1 cellular context compared by ENCODE assay signal in the genomic region with DNA sequence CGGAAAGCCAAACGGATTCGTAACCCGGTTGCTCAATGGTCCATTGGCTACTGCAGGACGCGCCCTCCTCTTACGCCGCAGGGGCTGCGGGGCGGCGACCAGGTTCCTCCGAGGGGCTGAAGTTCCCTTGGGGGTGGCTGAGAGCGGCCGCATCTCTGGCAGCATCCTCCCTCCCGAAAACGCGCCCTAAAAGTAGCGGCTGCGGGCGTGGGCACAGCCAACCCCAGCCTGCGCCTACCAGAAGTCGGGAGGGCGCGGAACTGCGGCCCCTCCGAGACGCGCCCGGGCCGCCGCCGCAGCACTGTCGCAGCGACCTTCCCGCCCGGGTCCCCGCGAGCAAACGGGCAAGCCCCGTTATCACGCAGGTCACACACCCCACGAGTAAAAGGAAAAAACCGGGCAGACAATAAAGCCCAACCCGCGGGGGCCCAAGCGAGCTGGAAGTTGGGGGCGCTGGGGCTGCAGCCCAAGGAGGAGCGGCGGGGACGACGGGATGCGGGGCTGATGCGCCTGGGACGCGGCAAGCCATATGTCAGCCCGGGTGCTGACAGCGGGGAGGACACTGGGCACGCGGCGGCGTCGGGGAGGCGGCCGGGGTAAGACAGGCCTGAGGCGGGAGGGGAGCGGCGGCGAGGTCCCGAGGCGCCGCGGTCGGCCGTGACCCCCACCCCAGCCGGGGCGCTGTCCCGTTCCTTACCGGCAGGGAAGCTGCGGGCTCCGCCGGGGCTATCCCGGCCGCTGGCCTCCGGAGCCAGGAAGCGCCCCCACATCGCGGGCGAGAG.
TF ChIP-seq lines count a peak whose summit lies in the region.

No MANE protein-coding gene starts in this region.

TF ChIP-seq in K562, 482 proteins besides CTCF, POLR2A, EP300 and RAD21 (continued from another document and continues in another):
- TF ChIP-seq, protein P1, sequence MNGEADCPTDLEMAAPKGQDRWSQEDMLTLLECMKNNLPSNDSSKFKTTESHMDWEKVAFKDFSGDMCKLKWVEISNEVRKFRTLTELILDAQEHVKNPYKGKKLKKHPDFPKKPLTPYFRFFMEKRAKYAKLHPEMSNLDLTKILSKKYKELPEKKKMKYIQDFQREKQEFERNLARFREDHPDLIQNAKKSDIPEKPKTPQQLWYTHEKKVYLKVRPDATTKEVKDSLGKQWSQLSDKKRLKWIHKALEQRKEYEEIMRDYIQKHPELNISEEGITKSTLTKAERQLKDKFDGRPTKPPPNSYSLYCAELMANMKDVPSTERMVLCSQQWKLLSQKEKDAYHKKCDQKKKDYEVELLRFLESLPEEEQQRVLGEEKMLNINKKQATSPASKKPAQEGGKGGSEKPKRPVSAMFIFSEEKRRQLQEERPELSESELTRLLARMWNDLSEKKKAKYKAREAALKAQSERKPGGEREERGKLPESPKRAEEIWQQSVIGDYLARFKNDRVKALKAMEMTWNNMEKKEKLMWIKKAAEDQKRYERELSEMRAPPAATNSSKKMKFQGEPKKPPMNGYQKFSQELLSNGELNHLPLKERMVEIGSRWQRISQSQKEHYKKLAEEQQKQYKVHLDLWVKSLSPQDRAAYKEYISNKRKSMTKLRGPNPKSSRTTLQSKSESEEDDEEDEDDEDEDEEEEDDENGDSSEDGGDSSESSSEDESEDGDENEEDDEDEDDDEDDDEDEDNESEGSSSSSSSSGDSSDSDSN (IDR thresholded peaks at IDR 0.05; ENCODE audit: borderline replicate concordance in 1 of 2, low read depth in 2 of 2, low read length in 2 of 2): peak in 1 of 2 experiments; percentile 11; a peak in 1 of 4 replicates
- TF ChIP-seq ETS2 (tag; IDR thresholded peaks at IDR 0.05; ENCODE audit: borderline replicate concordance, poor library complexity, severe bottlenecking): no peak
- TF ChIP-seq, protein P2, sequence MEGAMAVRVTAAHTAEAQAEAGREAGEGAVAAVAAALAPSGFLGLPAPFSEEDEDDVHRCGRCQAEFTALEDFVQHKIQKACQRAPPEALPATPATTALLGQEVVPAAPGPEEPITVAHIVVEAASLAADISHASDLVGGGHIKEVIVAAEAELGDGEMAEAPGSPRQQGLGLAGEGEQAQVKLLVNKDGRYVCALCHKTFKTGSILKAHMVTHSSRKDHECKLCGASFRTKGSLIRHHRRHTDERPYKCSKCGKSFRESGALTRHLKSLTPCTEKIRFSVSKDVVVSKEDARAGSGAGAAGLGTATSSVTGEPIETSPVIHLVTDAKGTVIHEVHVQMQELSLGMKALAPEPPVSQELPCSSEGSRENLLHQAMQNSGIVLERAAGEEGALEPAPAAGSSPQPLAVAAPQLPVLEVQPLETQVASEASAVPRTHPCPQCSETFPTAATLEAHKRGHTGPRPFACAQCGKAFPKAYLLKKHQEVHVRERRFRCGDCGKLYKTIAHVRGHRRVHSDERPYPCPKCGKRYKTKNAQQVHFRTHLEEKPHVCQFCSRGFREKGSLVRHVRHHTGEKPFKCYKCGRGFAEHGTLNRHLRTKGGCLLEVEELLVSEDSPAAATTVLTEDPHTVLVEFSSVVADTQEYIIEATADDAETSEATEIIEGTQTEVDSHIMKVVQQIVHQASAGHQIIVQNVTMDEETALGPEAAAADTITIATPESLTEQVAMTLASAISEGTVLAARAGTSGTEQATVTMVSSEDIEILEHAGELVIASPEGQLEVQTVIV (CRISPR knock-in tag; IDR thresholded peaks at IDR 0.05; ENCODE audit: borderline replicate concordance): no peak
- TF ChIP-seq ELF2 (CRISPR knock-in tag; IDR thresholded peaks at IDR 0.05): 0 out of 2 replicates have a peak, but pooled peaks have one; percentile 46
- no peak for TF ChIP-seq ATF1 (CRISPR knock-in tag; IDR thresholded peaks at IDR 0.05)
- peak; percentile 47 for TF ChIP-seq ATF1 (tag; IDR thresholded peaks at IDR 0.05)
- no peak for TF ChIP-seq NEUROD1 (IDR thresholded peaks at IDR 0.05; ENCODE audit: borderline replicate concordance, low read depth, low read length, partially characterized antibody)
- TF ChIP-seq, protein P3, sequence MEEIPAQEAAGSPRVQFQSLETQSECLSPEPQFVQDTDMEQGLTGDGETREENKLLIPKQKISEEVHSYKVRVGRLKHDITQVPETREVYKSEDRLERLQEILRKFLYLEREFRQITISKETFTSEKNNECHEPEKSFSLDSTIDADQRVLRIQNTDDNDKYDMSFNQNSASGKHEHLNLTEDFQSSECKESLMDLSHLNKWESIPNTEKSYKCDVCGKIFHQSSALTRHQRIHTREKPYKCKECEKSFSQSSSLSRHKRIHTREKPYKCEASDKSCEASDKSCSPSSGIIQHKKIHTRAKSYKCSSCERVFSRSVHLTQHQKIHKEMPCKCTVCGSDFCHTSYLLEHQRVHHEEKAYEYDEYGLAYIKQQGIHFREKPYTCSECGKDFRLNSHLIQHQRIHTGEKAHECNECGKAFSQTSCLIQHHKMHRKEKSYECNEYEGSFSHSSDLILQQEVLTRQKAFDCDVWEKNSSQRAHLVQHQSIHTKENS (CRISPR knock-in tag; IDR thresholded peaks at IDR 0.05): no peak
- no peak for TF ChIP-seq HDAC3 (IDR thresholded peaks at IDR 0.05; ENCODE audit: borderline replicate concordance, partially characterized antibody)
- no peak for TF ChIP-seq HDAC8 (tag; IDR thresholded peaks at IDR 0.05)
- no peak for TF ChIP-seq FOS (IDR thresholded peaks at IDR 0.05; ENCODE audit: extremely low read depth, insufficient read length)
- TF ChIP-seq, protein P4, sequence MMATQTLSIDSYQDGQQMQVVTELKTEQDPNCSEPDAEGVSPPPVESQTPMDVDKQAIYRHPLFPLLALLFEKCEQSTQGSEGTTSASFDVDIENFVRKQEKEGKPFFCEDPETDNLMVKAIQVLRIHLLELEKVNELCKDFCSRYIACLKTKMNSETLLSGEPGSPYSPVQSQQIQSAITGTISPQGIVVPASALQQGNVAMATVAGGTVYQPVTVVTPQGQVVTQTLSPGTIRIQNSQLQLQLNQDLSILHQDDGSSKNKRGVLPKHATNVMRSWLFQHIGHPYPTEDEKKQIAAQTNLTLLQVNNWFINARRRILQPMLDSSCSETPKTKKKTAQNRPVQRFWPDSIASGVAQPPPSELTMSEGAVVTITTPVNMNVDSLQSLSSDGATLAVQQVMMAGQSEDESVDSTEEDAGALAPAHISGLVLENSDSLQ (IDR thresholded peaks at IDR 0.05): peak; percentile 51; the same call in 1 of the 2 replicates
- TF ChIP-seq ETV1 (tag; conservative IDR thresholded peaks at IDR 0.05; ENCODE audit: low read depth): 0 out of 2 replicates have a peak, but pooled peaks have one; percentile 8
- TF ChIP-seq, protein P5, sequence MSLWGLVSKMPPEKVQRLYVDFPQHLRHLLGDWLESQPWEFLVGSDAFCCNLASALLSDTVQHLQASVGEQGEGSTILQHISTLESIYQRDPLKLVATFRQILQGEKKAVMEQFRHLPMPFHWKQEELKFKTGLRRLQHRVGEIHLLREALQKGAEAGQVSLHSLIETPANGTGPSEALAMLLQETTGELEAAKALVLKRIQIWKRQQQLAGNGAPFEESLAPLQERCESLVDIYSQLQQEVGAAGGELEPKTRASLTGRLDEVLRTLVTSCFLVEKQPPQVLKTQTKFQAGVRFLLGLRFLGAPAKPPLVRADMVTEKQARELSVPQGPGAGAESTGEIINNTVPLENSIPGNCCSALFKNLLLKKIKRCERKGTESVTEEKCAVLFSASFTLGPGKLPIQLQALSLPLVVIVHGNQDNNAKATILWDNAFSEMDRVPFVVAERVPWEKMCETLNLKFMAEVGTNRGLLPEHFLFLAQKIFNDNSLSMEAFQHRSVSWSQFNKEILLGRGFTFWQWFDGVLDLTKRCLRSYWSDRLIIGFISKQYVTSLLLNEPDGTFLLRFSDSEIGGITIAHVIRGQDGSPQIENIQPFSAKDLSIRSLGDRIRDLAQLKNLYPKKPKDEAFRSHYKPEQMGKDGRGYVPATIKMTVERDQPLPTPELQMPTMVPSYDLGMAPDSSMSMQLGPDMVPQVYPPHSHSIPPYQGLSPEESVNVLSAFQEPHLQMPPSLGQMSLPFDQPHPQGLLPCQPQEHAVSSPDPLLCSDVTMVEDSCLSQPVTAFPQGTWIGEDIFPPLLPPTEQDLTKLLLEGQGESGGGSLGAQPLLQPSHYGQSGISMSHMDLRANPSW (CRISPR knock-in tag; IDR thresholded peaks at IDR 0.05): no peak
- no peak for TF ChIP-seq TARDBP (IDR thresholded peaks at IDR 0.05)
- TF ChIP-seq PRMT5 (CRISPR knock-in tag; IDR thresholded peaks at IDR 0.05): no peak
- no peak for TF ChIP-seq ZNF717 (CRISPR knock-in tag; IDR thresholded peaks at IDR 0.05)
- no peak for TF ChIP-seq ZNF444 (CRISPR knock-in tag; IDR thresholded peaks at IDR 0.05)
- TF ChIP-seq KDM1A (IDR thresholded peaks at IDR 0.05): no peak
- TF ChIP-seq MAFG (tag; conservative IDR thresholded peaks at IDR 0.05): no peak
- no peak for TF ChIP-seq HMG20A (CRISPR knock-in tag; conservative IDR thresholded peaks at IDR 0.05)
- no peak for TF ChIP-seq BCL6 (CRISPR knock-in tag; IDR thresholded peaks at IDR 0.05)
- no peak for TF ChIP-seq KLF10 (CRISPR knock-in tag; IDR thresholded peaks at IDR 0.05)
- TF ChIP-seq, protein P6, sequence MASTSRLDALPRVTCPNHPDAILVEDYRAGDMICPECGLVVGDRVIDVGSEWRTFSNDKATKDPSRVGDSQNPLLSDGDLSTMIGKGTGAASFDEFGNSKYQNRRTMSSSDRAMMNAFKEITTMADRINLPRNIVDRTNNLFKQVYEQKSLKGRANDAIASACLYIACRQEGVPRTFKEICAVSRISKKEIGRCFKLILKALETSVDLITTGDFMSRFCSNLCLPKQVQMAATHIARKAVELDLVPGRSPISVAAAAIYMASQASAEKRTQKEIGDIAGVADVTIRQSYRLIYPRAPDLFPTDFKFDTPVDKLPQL (IDR thresholded peaks at IDR 0.05; ENCODE audit: extremely low read depth, insufficient read length): no peak
- TF ChIP-seq, protein P7, sequence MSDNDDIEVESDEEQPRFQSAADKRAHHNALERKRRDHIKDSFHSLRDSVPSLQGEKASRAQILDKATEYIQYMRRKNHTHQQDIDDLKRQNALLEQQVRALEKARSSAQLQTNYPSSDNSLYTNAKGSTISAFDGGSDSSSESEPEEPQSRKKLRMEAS (CRISPR knock-in tag; IDR thresholded peaks at IDR 0.05): peak; percentile 45; the same call in 1 of the 2 replicates
- TF ChIP-seq, protein P8, sequence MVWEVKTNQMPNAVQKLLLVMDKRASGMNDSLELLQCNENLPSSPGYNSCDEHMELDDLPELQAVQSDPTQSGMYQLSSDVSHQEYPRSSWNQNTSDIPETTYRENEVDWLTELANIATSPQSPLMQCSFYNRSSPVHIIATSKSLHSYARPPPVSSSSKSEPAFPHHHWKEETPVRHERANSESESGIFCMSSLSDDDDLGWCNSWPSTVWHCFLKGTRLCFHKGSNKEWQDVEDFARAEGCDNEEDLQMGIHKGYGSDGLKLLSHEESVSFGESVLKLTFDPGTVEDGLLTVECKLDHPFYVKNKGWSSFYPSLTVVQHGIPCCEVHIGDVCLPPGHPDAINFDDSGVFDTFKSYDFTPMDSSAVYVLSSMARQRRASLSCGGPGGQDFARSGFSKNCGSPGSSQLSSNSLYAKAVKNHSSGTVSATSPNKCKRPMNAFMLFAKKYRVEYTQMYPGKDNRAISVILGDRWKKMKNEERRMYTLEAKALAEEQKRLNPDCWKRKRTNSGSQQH (CRISPR knock-in tag; IDR thresholded peaks at IDR 0.05): no peak
- no peak for TF ChIP-seq SIX5 (IDR thresholded peaks at IDR 0.05; ENCODE audit: borderline replicate concordance in 1 of 2, insufficient read depth in 1 of 2, low read depth in 1 of 2, low read length in 2 of 2)
- TF ChIP-seq SIRT6 (IDR thresholded peaks at IDR 0.05; ENCODE audit: low read depth, low read length): no peak
- no peak for TF ChIP-seq ETV6 (IDR thresholded peaks at IDR 0.05; ENCODE audit: borderline replicate concordance in 1 of 2, low read depth in 2 of 2, low read length in 1 of 2)
- TF ChIP-seq ETV6 (CRISPR knock-in tag; IDR thresholded peaks at IDR 0.05; ENCODE audit: borderline replicate concordance): peak; percentile 69; the same call in 1 of the 2 replicates
- TF ChIP-seq, protein P9, sequence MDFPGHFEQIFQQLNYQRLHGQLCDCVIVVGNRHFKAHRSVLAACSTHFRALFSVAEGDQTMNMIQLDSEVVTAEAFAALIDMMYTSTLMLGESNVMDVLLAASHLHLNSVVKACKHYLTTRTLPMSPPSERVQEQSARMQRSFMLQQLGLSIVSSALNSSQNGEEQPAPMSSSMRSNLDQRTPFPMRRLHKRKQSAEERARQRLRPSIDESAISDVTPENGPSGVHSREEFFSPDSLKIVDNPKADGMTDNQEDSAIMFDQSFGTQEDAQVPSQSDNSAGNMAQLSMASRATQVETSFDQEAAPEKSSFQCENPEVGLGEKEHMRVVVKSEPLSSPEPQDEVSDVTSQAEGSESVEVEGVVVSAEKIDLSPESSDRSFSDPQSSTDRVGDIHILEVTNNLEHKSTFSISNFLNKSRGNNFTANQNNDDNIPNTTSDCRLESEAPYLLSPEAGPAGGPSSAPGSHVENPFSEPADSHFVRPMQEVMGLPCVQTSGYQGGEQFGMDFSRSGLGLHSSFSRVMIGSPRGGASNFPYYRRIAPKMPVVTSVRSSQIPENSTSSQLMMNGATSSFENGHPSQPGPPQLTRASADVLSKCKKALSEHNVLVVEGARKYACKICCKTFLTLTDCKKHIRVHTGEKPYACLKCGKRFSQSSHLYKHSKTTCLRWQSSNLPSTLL (IDR thresholded peaks at IDR 0.05): no peak
- TF ChIP-seq PHF20 (IDR thresholded peaks at IDR 0.05; ENCODE audit: partially characterized antibody): no peak
- TF ChIP-seq ZNF668 (CRISPR knock-in tag; IDR thresholded peaks at IDR 0.05): no peak
- TF ChIP-seq, protein P10, sequence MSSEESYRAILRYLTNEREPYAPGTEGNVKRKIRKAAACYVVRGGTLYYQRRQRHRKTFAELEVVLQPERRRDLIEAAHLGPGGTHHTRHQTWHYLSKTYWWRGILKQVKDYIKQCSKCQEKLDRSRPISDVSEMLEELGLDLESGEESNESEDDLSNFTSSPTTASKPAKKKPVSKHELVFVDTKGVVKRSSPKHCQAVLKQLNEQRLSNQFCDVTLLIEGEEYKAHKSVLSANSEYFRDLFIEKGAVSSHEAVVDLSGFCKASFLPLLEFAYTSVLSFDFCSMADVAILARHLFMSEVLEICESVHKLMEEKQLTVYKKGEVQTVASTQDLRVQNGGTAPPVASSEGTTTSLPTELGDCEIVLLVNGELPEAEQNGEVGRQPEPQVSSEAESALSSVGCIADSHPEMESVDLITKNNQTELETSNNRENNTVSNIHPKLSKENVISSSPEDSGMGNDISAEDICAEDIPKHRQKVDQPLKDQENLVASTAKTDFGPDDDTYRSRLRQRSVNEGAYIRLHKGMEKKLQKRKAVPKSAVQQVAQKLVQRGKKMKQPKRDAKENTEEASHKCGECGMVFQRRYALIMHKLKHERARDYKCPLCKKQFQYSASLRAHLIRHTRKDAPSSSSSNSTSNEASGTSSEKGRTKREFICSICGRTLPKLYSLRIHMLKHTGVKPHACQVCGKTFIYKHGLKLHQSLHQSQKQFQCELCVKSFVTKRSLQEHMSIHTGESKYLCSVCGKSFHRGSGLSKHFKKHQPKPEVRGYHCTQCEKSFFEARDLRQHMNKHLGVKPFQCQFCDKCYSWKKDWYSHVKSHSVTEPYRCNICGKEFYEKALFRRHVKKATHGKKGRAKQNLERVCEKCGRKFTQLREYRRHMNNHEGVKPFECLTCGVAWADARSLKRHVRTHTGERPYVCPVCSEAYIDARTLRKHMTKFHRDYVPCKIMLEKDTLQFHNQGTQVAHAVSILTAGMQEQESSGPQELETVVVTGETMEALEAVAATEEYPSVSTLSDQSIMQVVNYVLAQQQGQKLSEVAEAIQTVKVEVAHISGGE (CRISPR knock-in tag; IDR thresholded peaks at IDR 0.05): peak in 1 of 3 experiments; percentile 33; a peak in 1 of 6 replicates
- TF ChIP-seq RBFOX2 (IDR thresholded peaks at IDR 0.05; ENCODE audit: low read depth, low read length): peak; percentile 69; the same call in 1 of the 2 replicates
- 0 out of 2 replicates have a peak, but pooled peaks have one; percentile 23 for TF ChIP-seq BHLHE40 (IDR thresholded peaks at IDR 0.05; ENCODE audit: low read length)
- TF ChIP-seq U2AF1 (optimal IDR thresholded peaks at IDR 0.05; ENCODE audit: low read depth, low read length): peak; percentile 23
